ENCODE assay signal across 8 cellular contexts in the genomic region with DNA sequence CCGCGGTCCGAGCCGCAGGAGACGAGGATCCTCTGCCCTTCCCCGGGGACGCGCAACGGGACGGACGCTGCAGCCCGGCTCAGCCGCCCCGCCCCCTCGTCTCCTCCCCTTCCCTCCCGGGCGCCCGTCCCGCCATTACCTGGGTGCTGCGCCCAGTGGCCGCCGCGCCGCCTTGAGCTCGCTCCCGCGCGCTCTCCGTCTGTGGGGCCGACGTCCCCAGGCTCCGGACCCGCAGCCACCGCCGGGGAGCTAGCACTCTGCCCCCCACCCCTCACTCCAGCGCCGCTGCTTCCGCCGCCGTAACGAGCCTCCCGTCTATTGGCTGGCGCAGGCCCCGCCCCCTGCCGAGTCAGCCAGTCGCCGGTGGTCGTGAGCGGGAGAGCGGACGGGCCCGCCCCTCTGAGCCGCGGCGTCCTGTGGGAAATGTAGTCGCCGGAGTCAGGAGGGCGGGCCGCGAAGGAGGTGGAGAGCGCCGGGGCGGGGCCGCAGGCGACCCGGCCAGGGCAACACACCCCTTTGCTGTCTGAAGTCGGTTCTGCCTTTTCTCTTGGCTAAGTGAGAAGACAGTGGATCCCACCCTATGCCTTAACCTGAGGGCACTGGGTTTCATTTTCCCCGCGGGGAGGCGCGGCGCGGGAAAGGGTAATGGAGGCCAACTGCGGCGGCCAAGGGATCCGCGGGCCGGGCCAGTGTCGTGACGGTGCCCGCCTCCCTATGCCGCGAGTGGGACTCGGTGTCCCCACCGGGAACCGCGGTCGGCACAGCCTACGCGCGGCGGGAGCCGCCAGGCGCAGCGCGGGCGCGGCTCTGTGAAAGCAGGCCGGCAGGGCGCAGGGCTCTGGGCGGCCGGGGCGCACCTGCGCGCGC. TPM values are rescaled to one million over a fixed set of nuclear protein-coding genes. Genes with fewer than 3 reads are reported as not detected.
DNase-seq lines count a peak whose midpoint lies in the region; ATAC-seq and TF ChIP-seq lines count a peak whose summit lies in the region.

A gene (minus strand): TSS at position 259 of the 867 bp plus-strand sequence. CDS start 1,767 bp downstream, outside the sequence.

- peak; percentile 98 for DNase-seq in AG08396 (ENCODE audit: low spot score)
- DNase-seq in NCI-H2227 (lab: John Stamatoyannopoulos, UW; ENCODE audit: unreplicated experiment): peak; percentile 99
- DNase-seq in breast epithelium (ENCODE audit: low spot score in 2 of 2): peak; percentile 98

- intact Hi-C loops in breast epithelium (cut with DNase I; ENCODE audit: low total_unique reads): no loop called here

- H3K36me3 ChIP-seq in breast epithelium (no peaks in the 10 kb centered on the region), skeletal muscle tissue (ENCODE audit: control insufficient read depth in 3 of 3, insufficient read depth in 3 of 3, low read length in 3 of 3) (peaks cover 0 to 2% (median 0%) of the 10 kb centered on the region in 3 donors)

- TF ChIP-seq POLR2A in breast epithelium (IDR thresholded peaks at IDR 0.05): peak; percentile 44

- ATAC-seq in GM18909 (IDR thresholded peaks at IDR 0.05; ENCODE audit: poor library complexity, unreplicated experiment): peak; percentile 80
- peak; percentile 80 for ATAC-seq in HG03159 (IDR thresholded peaks at IDR 0.05; ENCODE audit: unreplicated experiment)

- H3K9ac ChIP-seq in skeletal muscle tissue (ENCODE audit: low read depth in 1 of 3, low read length in 3 of 3): peak within 1 kb of the TSS; percentile 82 to 89 (median 87)

- H3K27ac ChIP-seq in VCaP (peak within 1 kb of the TSS; percentile 80), breast epithelium (peak within 1 kb of the TSS; percentile 92 to 98), skeletal muscle tissue (ENCODE audit: low read depth, low read length) (peak within 1 kb of the TSS; percentile 86)

- H3K4me1 ChIP-seq in breast epithelium (no peaks in the 10 kb centered on the region), skeletal muscle tissue (ENCODE audit: control insufficient read depth in 3 of 3, insufficient read depth in 3 of 3, low read length in 3 of 3) (peaks cover 4 to 15% (median 9%) of the 10 kb centered on the region in 3 donors)

- H3K4me3 ChIP-seq in breast epithelium: peak within 1 kb of the TSS; percentile 84 to 100 (median 99)
- peak within 1 kb of the TSS; percentile 98 for H3K4me3 ChIP-seq in iPS-18c (ENCODE audit: insufficient read depth, low read depth, low read length)
- H3K4me3 ChIP-seq in skeletal muscle tissue (ENCODE audit: low read length in 3 of 3): peak within 1 kb of the TSS; percentile 88 to 91 (median 90)

- H3K9me3 ChIP-seq in breast epithelium (no peaks in the 10 kb centered on the region), iPS-18c (ENCODE audit: control insufficient read depth, insufficient read depth, low read length) (peaks cover 4% of the 10 kb centered on the region), skeletal muscle tissue (ENCODE audit: control insufficient read depth in 3 of 3, low read length in 3 of 3) (no peaks in the 10 kb centered on the region)

- H3K27me3 ChIP-seq in breast epithelium (no peaks in the 10 kb centered on the region), skeletal muscle tissue (ENCODE audit: control insufficient read depth in 3 of 3, insufficient read depth in 3 of 3, low read length in 3 of 3) (no peaks in the 10 kb centered on the region)

- TF ChIP-seq CTCF in VCaP (conservative IDR thresholded peaks at IDR 0.05) (no peak), breast epithelium (IDR thresholded peaks at IDR 0.05) (no peak)

RNA-seq across cellular contexts. Expression of the gene that starts here (rescaled TPM):
- total RNA-seq in breast epithelium: 10 to 100 TPM in 1 of 3 donors, 1 to 10 TPM in 2; 7.5 to 10.4 (median 8.5) TPM
- 3.1 TPM for total RNA-seq in skeletal muscle tissue

Comparison
In these comparisons a context has a peak if more than half of its experiments do, and no peak if none do; other contexts are left out.
1. Peak in every context shown above with its lines: DNase-seq, ATAC-seq, H3K4me3 ChIP-seq and H3K27ac ChIP-seq.